ENCODE assay signal across 27 cellular contexts in the genomic region with DNA sequence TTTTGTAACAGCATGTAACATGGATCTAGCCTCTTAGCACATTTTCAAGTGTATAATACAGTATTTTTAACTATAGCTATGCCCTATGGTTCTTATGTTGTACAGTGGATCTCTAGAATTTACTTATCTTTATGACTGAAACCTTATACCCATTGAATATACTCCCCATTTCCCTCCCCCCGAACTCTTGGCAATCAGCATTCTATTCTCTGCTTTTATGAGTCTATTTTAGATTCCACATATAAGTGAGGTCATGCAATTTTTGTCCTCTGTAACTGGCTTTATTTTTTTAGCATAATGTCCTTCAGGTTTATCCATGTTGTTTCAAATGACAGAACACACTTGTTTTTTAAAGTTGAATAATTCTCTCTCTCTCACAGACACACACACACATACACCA.
"Had no signal": no experiment of that assay in that cellular context is flagged by ENCODE, and none has a peak within 500 bp of the region (broad histone marks: within the 10 kb centered on the region; RNA-seq: fewer than 3 reads in every experiment).

No MANE protein-coding gene starts in this region.

- DNase-seq: dermis blood vessel endothelial cell; effector memory CD8-positive, alpha-beta T cell; erythroblast; esophagus squamous epithelium; foreskin melanocyte; glutamatergic neuron; heart right ventricle; hippocampal formation; immature natural killer cell; islet precursor cell; kidney glomerular epithelial cell; left colon; left ventricle myocardium superior; lower lobe of right lung; natural killer cell; occipital lobe; ovary; posterior cingulate gyrus; psoas muscle; right cardiac atrium; sigmoid colon; stimulated activated CD4-positive, alpha-beta T cell treated with anti-CD3 and anti-CD28 coated beads, Interleukin-4, amount 100 ng/mL, for 4 hours; upper lobe of left lung had no signal

- H3K4me1 ChIP-seq: psoas muscle had no signal

- H3K9me3 ChIP-seq: esophagus squamous epithelium, heart right ventricle, lower lobe of right lung, ovary, psoas muscle, sigmoid colon, thoracic aorta, tibial nerve, upper lobe of left lung had no signal

- H3K36me3 ChIP-seq: esophagus squamous epithelium, heart right ventricle, lower lobe of right lung, ovary, sigmoid colon, thoracic aorta, tibial nerve, upper lobe of left lung had no signal

- ATAC-seq: effector memory CD8-positive, alpha-beta T cell; heart right ventricle; left colon; left ventricle myocardium superior; lower lobe of right lung; natural killer cell; psoas muscle; right cardiac atrium; stimulated activated memory B cell treated with anti-CD40 and anti-IgM and Interleukin-4, amounts not matched to agents 10 μg/mL and 1 μg/mL and 100 μg/mL, for 72 hours had no signal

- H3K4me3 ChIP-seq: coronary artery, esophagus squamous epithelium, heart right ventricle, lower lobe of right lung, ovary, psoas muscle, sigmoid colon, thoracic aorta, tibial nerve, upper lobe of left lung had no signal

- H3K27ac ChIP-seq: coronary artery, heart right ventricle, lower lobe of right lung, ovary, psoas muscle, sigmoid colon, thoracic aorta, tibial nerve, upper lobe of left lung had no signal
